ENCODE assay signal across 1 cellular context in the genomic region with DNA sequence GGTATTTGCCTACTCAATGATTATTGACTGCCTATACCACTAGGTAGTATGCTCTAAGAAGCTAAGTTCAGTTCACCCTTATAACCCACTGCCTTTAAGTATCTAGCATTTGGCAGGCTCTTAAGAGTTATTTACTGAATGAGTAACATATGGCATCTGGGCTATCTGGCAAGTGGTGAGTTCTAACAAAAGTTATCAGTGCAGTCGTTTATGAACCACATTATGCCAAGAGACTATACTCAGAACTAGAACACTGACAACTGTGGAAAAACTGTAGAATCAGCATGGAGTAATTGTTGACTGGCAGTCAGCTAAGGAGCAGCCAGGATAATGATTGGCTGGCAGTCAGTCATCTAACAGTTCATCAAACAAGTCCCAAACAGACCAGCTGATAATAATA.
TF ChIP-seq lines count a peak whose summit lies in the region.

No MANE protein-coding gene starts in this region.

TF ChIP-seq in GM23338, 12 proteins besides CTCF, POLR2A, EP300 and RAD21 (continued from another document):
- TF ChIP-seq, protein P1, sequence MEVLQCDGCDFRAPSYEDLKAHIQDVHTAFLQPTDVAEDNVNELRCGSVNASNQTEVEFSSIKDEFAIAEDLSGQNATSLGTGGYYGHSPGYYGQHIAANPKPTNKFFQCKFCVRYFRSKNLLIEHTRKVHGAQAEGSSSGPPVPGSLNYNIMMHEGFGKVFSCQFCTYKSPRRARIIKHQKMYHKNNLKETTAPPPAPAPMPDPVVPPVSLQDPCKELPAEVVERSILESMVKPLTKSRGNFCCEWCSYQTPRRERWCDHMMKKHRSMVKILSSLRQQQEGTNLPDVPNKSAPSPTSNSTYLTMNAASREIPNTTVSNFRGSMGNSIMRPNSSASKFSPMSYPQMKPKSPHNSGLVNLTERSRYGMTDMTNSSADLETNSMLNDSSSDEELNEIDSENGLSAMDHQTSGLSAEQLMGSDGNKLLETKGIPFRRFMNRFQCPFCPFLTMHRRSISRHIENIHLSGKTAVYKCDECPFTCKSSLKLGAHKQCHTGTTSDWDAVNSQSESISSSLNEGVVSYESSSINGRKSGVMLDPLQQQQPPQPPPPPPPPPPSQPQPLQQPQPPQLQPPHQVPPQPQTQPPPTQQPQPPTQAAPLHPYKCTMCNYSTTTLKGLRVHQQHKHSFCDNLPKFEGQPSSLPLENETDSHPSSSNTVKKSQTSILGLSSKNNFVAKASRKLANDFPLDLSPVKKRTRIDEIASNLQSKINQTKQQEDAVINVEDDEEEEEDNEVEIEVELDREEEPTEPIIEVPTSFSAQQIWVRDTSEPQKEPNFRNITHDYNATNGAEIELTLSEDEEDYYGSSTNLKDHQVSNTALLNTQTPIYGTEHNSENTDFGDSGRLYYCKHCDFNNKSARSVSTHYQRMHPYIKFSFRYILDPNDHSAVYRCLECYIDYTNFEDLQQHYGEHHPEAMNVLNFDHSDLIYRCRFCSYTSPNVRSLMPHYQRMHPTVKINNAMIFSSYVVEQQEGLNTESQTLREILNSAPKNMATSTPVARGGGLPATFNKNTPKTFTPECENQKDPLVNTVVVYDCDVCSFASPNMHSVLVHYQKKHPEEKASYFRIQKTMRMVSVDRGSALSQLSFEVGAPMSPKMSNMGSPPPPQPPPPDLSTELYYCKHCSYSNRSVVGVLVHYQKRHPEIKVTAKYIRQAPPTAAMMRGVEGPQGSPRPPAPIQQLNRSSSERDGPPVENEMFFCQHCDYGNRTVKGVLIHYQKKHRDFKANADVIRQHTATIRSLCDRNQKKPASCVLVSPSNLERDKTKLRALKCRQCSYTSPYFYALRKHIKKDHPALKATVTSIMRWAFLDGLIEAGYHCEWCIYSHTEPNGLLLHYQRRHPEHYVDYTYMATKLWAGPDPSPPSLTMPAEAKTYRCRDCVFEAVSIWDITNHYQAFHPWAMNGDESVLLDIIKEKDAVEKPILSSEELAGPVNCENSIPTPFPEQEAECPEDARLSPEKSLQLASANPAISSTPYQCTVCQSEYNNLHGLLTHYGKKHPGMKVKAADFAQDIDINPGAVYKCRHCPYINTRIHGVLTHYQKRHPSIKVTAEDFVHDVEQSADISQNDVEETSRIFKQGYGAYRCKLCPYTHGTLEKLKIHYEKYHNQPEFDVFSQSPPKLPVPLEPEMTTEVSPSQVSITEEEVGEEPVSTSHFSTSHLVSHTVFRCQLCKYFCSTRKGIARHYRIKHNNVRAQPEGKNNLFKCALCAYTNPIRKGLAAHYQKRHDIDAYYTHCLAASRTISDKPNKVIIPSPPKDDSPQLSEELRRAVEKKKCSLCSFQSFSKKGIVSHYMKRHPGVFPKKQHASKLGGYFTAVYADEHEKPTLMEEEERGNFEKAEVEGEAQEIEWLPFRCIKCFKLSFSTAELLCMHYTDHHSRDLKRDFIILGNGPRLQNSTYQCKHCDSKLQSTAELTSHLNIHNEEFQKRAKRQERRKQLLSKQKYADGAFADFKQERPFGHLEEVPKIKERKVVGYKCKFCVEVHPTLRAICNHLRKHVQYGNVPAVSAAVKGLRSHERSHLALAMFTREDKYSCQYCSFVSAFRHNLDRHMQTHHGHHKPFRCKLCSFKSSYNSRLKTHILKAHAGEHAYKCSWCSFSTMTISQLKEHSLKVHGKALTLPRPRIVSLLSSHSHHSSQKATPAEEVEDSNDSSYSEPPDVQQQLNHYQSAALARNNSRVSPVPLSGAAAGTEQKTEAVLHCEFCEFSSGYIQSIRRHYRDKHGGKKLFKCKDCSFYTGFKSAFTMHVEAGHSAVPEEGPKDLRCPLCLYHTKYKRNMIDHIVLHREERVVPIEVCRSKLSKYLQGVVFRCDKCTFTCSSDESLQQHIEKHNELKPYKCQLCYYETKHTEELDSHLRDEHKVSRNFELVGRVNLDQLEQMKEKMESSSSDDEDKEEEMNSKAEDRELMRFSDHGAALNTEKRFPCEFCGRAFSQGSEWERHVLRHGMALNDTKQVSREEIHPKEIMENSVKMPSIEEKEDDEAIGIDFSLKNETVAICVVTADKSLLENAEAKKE (CRISPR knock-in tag; IDR thresholded peaks at IDR 0.05), result no peak
- TF ChIP-seq CREB1 (CRISPR knock-in tag; IDR thresholded peaks at IDR 0.05; ENCODE audit: low read depth) (no peak), ZNF331 (CRISPR knock-in tag; IDR thresholded peaks at IDR 0.05; ENCODE audit: low read depth) (no peak), POLR2AphosphoS5 (IDR thresholded peaks at IDR 0.05; ENCODE audit: low read depth) (no peak), ZNF114 (CRISPR knock-in tag; IDR thresholded peaks at IDR 0.05) (no peak), JUNB (IDR thresholded peaks at IDR 0.05; ENCODE audit: unreplicated experiment) (no peak), EZH2phosphoT487 (IDR thresholded peaks at IDR 0.05; ENCODE audit: unreplicated experiment) (no peak), STAT1 (IDR thresholded peaks at IDR 0.05; ENCODE audit: unreplicated experiment) (no peak), NANOG (IDR thresholded peaks at IDR 0.05; ENCODE audit: borderline replicate concordance) (no peak)
- TF ChIP-seq, protein P2, sequence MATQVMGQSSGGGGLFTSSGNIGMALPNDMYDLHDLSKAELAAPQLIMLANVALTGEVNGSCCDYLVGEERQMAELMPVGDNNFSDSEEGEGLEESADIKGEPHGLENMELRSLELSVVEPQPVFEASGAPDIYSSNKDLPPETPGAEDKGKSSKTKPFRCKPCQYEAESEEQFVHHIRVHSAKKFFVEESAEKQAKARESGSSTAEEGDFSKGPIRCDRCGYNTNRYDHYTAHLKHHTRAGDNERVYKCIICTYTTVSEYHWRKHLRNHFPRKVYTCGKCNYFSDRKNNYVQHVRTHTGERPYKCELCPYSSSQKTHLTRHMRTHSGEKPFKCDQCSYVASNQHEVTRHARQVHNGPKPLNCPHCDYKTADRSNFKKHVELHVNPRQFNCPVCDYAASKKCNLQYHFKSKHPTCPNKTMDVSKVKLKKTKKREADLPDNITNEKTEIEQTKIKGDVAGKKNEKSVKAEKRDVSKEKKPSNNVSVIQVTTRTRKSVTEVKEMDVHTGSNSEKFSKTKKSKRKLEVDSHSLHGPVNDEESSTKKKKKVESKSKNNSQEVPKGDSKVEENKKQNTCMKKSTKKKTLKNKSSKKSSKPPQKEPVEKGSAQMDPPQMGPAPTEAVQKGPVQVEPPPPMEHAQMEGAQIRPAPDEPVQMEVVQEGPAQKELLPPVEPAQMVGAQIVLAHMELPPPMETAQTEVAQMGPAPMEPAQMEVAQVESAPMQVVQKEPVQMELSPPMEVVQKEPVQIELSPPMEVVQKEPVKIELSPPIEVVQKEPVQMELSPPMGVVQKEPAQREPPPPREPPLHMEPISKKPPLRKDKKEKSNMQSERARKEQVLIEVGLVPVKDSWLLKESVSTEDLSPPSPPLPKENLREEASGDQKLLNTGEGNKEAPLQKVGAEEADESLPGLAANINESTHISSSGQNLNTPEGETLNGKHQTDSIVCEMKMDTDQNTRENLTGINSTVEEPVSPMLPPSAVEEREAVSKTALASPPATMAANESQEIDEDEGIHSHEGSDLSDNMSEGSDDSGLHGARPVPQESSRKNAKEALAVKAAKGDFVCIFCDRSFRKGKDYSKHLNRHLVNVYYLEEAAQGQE (IDR thresholded peaks at IDR 0.05; ENCODE audit: unreplicated experiment), result no peak
